10 cellular contexts compared by ENCODE assay signal in genomic region chr9:94869415-94869838, GRCh38.
A peak's percentile ranks its signal among the peaks of the same experiment; 100 is the strongest.
DNase-seq lines count a peak whose midpoint lies in the region; ATAC-seq and TF ChIP-seq lines count a peak whose summit lies in the region.
"Had no signal": no experiment of that assay in that cellular context is flagged by ENCODE, and none has a peak within 500 bp of the region (broad histone marks: within the 10 kb centered on the region; RNA-seq: fewer than 3 reads in every experiment).

No MANE protein-coding gene starts in this region.

- H3K18ac ChIP-seq in mesendoderm (ENCODE audit: low read length) = no peak overlapping the region

- no CpG with 5 or more reads among the region's 4 CpGs for WGBS in mesendoderm (ENCODE audit: extremely low coverage, insufficient coverage, low lambda C conversion rate)

- no peak overlapping the region for H3K23ac ChIP-seq in mesendoderm (ENCODE audit: low read length)

- H3K4me3 ChIP-seq in BE2C (ENCODE audit: low read depth, low read length) (no peak overlapping the region), parathyroid adenoma (ENCODE audit: low read depth, low read length) (no peak overlapping the region), mesendoderm (ENCODE audit: low read length) (no peak overlapping the region)
- H3K4me3 ChIP-seq: right lobe of liver had no signal

- H3K36me3 ChIP-seq in BE2C (no peaks in the 10 kb centered on the region), parathyroid adenoma (ENCODE audit: control insufficient read depth, insufficient read depth, low read length) (no peaks in the 10 kb centered on the region), mesendoderm (ENCODE audit: control insufficient read depth, insufficient read depth, low read length) (no peaks in the 10 kb centered on the region)
- H3K36me3 ChIP-seq: right lobe of liver had no signal

- H3K4me2 ChIP-seq in parathyroid adenoma (ENCODE audit: low read length) (peak overlapping the region; percentile 20), mesendoderm (ENCODE audit: low read length) (no peak overlapping the region)

- H3K79me2 ChIP-seq in parathyroid adenoma = no peaks in the 10 kb centered on the region
- no peaks in the 10 kb centered on the region for H3K79me2 ChIP-seq in mesendoderm (ENCODE audit: control insufficient read depth, insufficient read depth, low read length)

- H3K4ac ChIP-seq in mesendoderm (ENCODE audit: low read depth, low read length) = no peak overlapping the region

- ATAC-seq in activated CD4-positive, CD25-positive, alpha-beta regulatory T cell treated with anti-CD3 and anti-CD28 coated beads, Interleukin-2, amount 50 U/mL, for 24 hours = no peak
- ATAC-seq in GM18520 (IDR thresholded peaks at IDR 0.05; ENCODE audit: unreplicated experiment) = no peak

- H3K27me3 ChIP-seq in BE2C (no peaks in the 10 kb centered on the region), parathyroid adenoma (ENCODE audit: control insufficient read depth, insufficient read depth, low read length) (no peaks in the 10 kb centered on the region), mesendoderm (ENCODE audit: insufficient read depth, low read length, poor library complexity) (no peaks in the 10 kb centered on the region)
- H3K27me3 ChIP-seq: right lobe of liver had no signal

- no peak overlapping the region for H3K9ac ChIP-seq in parathyroid adenoma
- no peak overlapping the region for H3K9ac ChIP-seq in mesendoderm (ENCODE audit: low read length)

- no peak overlapping the region for H2BK5ac ChIP-seq in mesendoderm (ENCODE audit: low read length)

- TF ChIP-seq CTCF in BE2C (IDR thresholded peaks at IDR 0.05; ENCODE audit: low read depth, low read length) (no peak), parathyroid adenoma (IDR thresholded peaks at IDR 0.05) (no peak)

- H4K5ac ChIP-seq in mesendoderm (ENCODE audit: low read length) = no peak overlapping the region

- no peak overlapping the region for H2AK5ac ChIP-seq in mesendoderm (ENCODE audit: low read length)

- no peak overlapping the region for H3K56ac ChIP-seq in mesendoderm (ENCODE audit: low read length)

- no peak overlapping the region for H2BK120ac ChIP-seq in mesendoderm (ENCODE audit: low read depth, low read length)

- H3K9me3 ChIP-seq in BE2C (no peaks in the 10 kb centered on the region), parathyroid adenoma (ENCODE audit: control insufficient read depth, low read length) (no peaks in the 10 kb centered on the region)
- H3K9me3 ChIP-seq: right lobe of liver had no signal

- no peak overlapping the region for H2BK15ac ChIP-seq in mesendoderm (replicated peaks; ENCODE audit: low read depth)

- H3K4me1 ChIP-seq in BE2C = peaks cover 69% of the 10 kb centered on the region
- H3K4me1 ChIP-seq in parathyroid adenoma = peaks cover 63% of the 10 kb centered on the region
- peaks cover 5% of the 10 kb centered on the region for H3K4me1 ChIP-seq in mesendoderm (ENCODE audit: control insufficient read depth, low read depth, low read length)

- H3K27ac ChIP-seq in parathyroid adenoma (peak overlapping the region; percentile 98), mesendoderm (ENCODE audit: low read depth, low read length) (no peak overlapping the region)

- H3K79me1 ChIP-seq in mesendoderm (ENCODE audit: low read length) = no peaks in the 10 kb centered on the region

- H2AFZ ChIP-seq in parathyroid adenoma = no peak overlapping the region

- no peak overlapping the region for H4K8ac ChIP-seq in mesendoderm (ENCODE audit: low read depth, low read length)

- DNase-seq in BE2C (peak; percentile 66), LoVo (ENCODE audit: low spot score) (peak; percentile 30), astrocyte of the hippocampus (ENCODE audit: low read depth, low spot score) (peak; percentile 69), mesendoderm (no peak), NCI-H1092 (lab: John Stamatoyannopoulos, UW) (no peak)
- DNase-seq: NCI-H1417 treated with DMSO at 0.1 percent for 48 hours, right lobe of liver had no signal

Comparison
In these comparisons a context has a peak if more than half of its experiments do, and no peak if none do; other contexts are left out.
1. DNase-seq: peak in BE2C (single experiment), LoVo (single experiment) and astrocyte of the hippocampus (single experiment); none in mesendoderm (single experiment) and NCI-H1092 (single experiment).